ENCODE assay signal across 25 cellular contexts in genomic region chr1:177703888-177704446, GRCh38.
A peak's percentile ranks its signal among the peaks of the same experiment; 100 is the strongest.
DNase-seq lines count a peak whose midpoint lies in the region; ATAC-seq, FAIRE-seq and TF ChIP-seq lines count a peak whose summit lies in the region.
"Had no signal": no experiment of that assay in that cellular context is flagged by ENCODE, and none has a peak within 500 bp of the region (broad histone marks: within the 10 kb centered on the region; RNA-seq: fewer than 3 reads in every experiment).

No MANE protein-coding gene starts in this region.

- H3K36me3 ChIP-seq in GM23248 (ENCODE audit: low read depth): no peaks in the 10 kb centered on the region
- no peaks in the 10 kb centered on the region for H3K36me3 ChIP-seq in H1 (ENCODE audit: control insufficient read depth in 2 of 4, insufficient read depth in 4 of 4, low read length in 3 of 4)
- no peaks in the 10 kb centered on the region for H3K36me3 ChIP-seq in CD8-positive, alpha-beta memory T cell (ENCODE audit: insufficient read depth, low read length)
- H3K36me3 ChIP-seq: Peyer's patch had no signal

- POLR2A ChIA-PET in H1 (lab: Charles Lee; ENCODE audit: partially characterized antibody): no interaction called here
- POLR2A ChIA-PET in CD8-positive, alpha-beta memory T cell (lab: Charles Lee): no interaction called here

- no peak for TF ChIP-seq RAD21 in H1 (IDR thresholded peaks at IDR 0.05 in 1 of 2, conservative IDR thresholded peaks at IDR 0.05 in 1 of 2; ENCODE audit: low read depth in 2 of 2, low read length in 2 of 2)

- no peaks in the 10 kb centered on the region for H3K79me1 ChIP-seq in H1 (ENCODE audit: low read depth, low read length)

- H3K79me2 ChIP-seq in GM23248 (ENCODE audit: insufficient read depth) (no peaks in the 10 kb centered on the region), H1 (ENCODE audit: control insufficient read depth in 1 of 2, insufficient read depth in 2 of 2, low read length in 2 of 2) (no peaks in the 10 kb centered on the region)

- H3K56ac ChIP-seq in H1 (replicated peaks; ENCODE audit: insufficient read length, low read depth, low read length): no peak overlapping the region

- no peak for TF ChIP-seq CTCF in H1 (IDR thresholded peaks at IDR 0.05; ENCODE audit: control extremely low read depth in 1 of 3, insufficient read depth in 1 of 3, low read depth in 1 of 3, low read length in 3 of 3)

- H3K27ac ChIP-seq in GM23248 (no peak overlapping the region), H1 (ENCODE audit: low read depth, low read length) (no peak overlapping the region)
- H3K27ac ChIP-seq in CD8-positive, alpha-beta memory T cell (ENCODE audit: low read depth, low read length): no peak overlapping the region
- H3K27ac ChIP-seq: Peyer's patch, SK-N-MC had no signal

- no peaks in the 10 kb centered on the region for H3K4me1 Mint-ChIP-seq in activated naive CD4-positive, alpha-beta T cell treated with anti-CD3 and anti-CD28 coated beads, Interleukin-2, amount 10 ng/mL, durations not matched to agents 7 days and 5 days
- no peaks in the 10 kb centered on the region for H3K4me1 Mint-ChIP-seq in CD8-positive, alpha-beta memory T cell
- H3K4me1 Mint-ChIP-seq: CD4-positive, alpha-beta memory T cell had no signal

- H3K4me2 ChIP-seq in GM23248 (ENCODE audit: unreplicated experiment) (no peak overlapping the region), H1 (ENCODE audit: insufficient read depth in 1 of 2, low read depth in 2 of 2, low read length in 2 of 2) (no peak overlapping the region)

- peak; percentile 2 for DNase-seq in GM23248
- DNase-seq in H1 (ENCODE audit: low read depth in 1 of 2, low spot score in 2 of 2): no peak
- peak; percentile 21 for DNase-seq in renal cortical epithelial cell (ENCODE audit: low read depth)
- no peak for DNase-seq in activated naive CD4-positive, alpha-beta T cell treated with anti-CD3 and anti-CD28 coated beads, Interleukin-2, amount 10 ng/mL, durations not matched to agents 7 days and 5 days
- no peak for DNase-seq in CD8-positive, alpha-beta memory T cell
- DNase-seq: C1 segment of cervical spinal cord; Caco-2; CD4-positive, alpha-beta memory T cell; DMS79; Kasumi-1; NCI-H1048; NCI-H1417; NCI-H1694; NCI-H2029 treated with DMSO at 0.1 percent for 48 hours; NCI-H2227 treated with DMSO at 0.1 percent for 48 hours; NCI-H510A; NCI-H69; OCI-M1; Peyer's patch; SIG-M5 had no signal

- H4K8ac ChIP-seq in H1 (ENCODE audit: extremely low read depth, insufficient read depth, low read length): no peak overlapping the region

- CTCF ChIA-PET in H1 (lab: Charles Lee; ENCODE audit: partially characterized antibody): no interaction called here
- CTCF ChIA-PET in activated naive CD4-positive, alpha-beta T cell treated with anti-CD3 and anti-CD28 coated beads, Interleukin-2, amount 10 ng/mL, durations not matched to agents 7 days and 5 days (lab: Charles Lee): no interaction called here
- CTCF ChIA-PET in CD8-positive, alpha-beta memory T cell (lab: Charles Lee): no interaction called here

- H3K9me2 ChIP-seq in GM23248 (ENCODE audit: insufficient read depth): no peaks in the 10 kb centered on the region

- WGBS in GM23248 (ENCODE audit: low coverage in 1 of 2, low lambda C conversion rate in 2 of 2, missing lambda C conversion rate in 2 of 2), 2 experiments: 18 to 26% methylated on average over 3 of the region's 3 CpGs
- WGBS in H1 (ENCODE audit: extremely low coverage in 1 of 2, insufficient coverage in 1 of 2, insufficient read length in 1 of 2, insufficient replicate concordance in 2 of 2, low coverage in 1 of 2, low lambda C conversion rate in 2 of 2, missing lambda C conversion rate in 1 of 2), 2 experiments: 89% methylated on average over 3 of the region's 3 CpGs; no CpG with 5 or more reads in 1 of the 2 experiments

- no peaks in the 10 kb centered on the region for H3K9me3 Mint-ChIP-seq in activated naive CD4-positive, alpha-beta T cell treated with anti-CD3 and anti-CD28 coated beads, Interleukin-2, amount 10 ng/mL, durations not matched to agents 7 days and 5 days
- H3K9me3 Mint-ChIP-seq in CD8-positive, alpha-beta memory T cell: peaks cover 0 to 21% (median 8%) of the 10 kb centered on the region in 5 donors

- peak overlapping the region; percentile 65; the same call in 1 of the 2 replicates for H2BK20ac ChIP-seq in H1 (ENCODE audit: low read length)

- H4K91ac ChIP-seq in H1 (replicated peaks; ENCODE audit: insufficient read length, low read length): no peak overlapping the region

- peaks cover 27% of the 10 kb centered on the region; the same call in 1 of the 2 replicates for H3K27me3 ChIP-seq in GM23248 (replicated peaks; ENCODE audit: insufficient read depth)
- no peaks in the 10 kb centered on the region for H3K27me3 ChIP-seq in H1 (replicated peaks in 1 of 4; ENCODE audit: control insufficient read depth in 3 of 4, extremely low read depth in 1 of 4, insufficient read depth in 3 of 4, low read length in 3 of 4)
- H3K27me3 ChIP-seq in CD8-positive, alpha-beta memory T cell (ENCODE audit: insufficient read depth, low read length, poor library complexity, severe bottlenecking): no peaks in the 10 kb centered on the region
- H3K27me3 ChIP-seq: Peyer's patch had no signal

- peak overlapping the region; percentile 33; the same call in 1 of the 2 replicates for H2BK12ac ChIP-seq in H1 (ENCODE audit: low read depth, low read length)

- TF ChIP-seq POLR2A in H1 (IDR thresholded peaks at IDR 0.05; ENCODE audit: control extremely low read depth in 1 of 2, low read depth in 2 of 2, low read length in 2 of 2): no peak

- no peaks in the 10 kb centered on the region for H3K23me2 ChIP-seq in H1 (ENCODE audit: low read depth, low read length)

- in situ Hi-C loops in GM23248 (cut with MboI): no loop called here

- no peak overlapping the region for H3K14ac ChIP-seq in H1 (ENCODE audit: insufficient read length)

- H3K4ac ChIP-seq in H1 (replicated peaks; ENCODE audit: insufficient read length, low read depth, low read length): no peak overlapping the region

- H3K18ac ChIP-seq in H1 (ENCODE audit: extremely low read depth, low read length): no peak overlapping the region

- no peaks in the 10 kb centered on the region for H3K36me3 Mint-ChIP-seq in activated naive CD4-positive, alpha-beta T cell treated with anti-CD3 and anti-CD28 coated beads, Interleukin-2, amount 10 ng/mL, durations not matched to agents 7 days and 5 days
- H3K36me3 Mint-ChIP-seq in CD8-positive, alpha-beta memory T cell: no peaks in the 10 kb centered on the region
- H3K36me3 Mint-ChIP-seq: CD4-positive, alpha-beta memory T cell had no signal

- H3K9ac ChIP-seq in GM23248: no peak overlapping the region
- H3K9ac ChIP-seq in H1 (replicated peaks in 1 of 4; ENCODE audit: extremely low read depth in 1 of 4, low read depth in 3 of 4, low read length in 3 of 4): no peak overlapping the region

- H2BK120ac ChIP-seq in H1 (replicated peaks; ENCODE audit: low read depth, low read length): no peak overlapping the region

- H2BK15ac ChIP-seq in H1 (ENCODE audit: low read length): no peak overlapping the region

- H3K4me3 Mint-ChIP-seq in activated naive CD4-positive, alpha-beta T cell treated with anti-CD3 and anti-CD28 coated beads, Interleukin-2, amount 10 ng/mL, durations not matched to agents 7 days and 5 days: no peak overlapping the region
- no peak overlapping the region for H3K4me3 Mint-ChIP-seq in CD8-positive, alpha-beta memory T cell
- H3K4me3 Mint-ChIP-seq: CD4-positive, alpha-beta memory T cell had no signal

- H4K5ac ChIP-seq in H1 (ENCODE audit: insufficient read length, low read depth, low read length): no peak overlapping the region

- no peak overlapping the region for H2AK5ac ChIP-seq in H1 (ENCODE audit: low read depth, low read length)

- ATAC-seq in GM18867 (IDR thresholded peaks at IDR 0.05; ENCODE audit: unreplicated experiment) (peak; percentile 70), HG03045 (IDR thresholded peaks at IDR 0.05; ENCODE audit: unreplicated experiment) (no peak)
- ATAC-seq: K562 had no signal

- no peak overlapping the region for H3K23ac ChIP-seq in H1 (ENCODE audit: insufficient read length)

- H3K9me3 ChIP-seq in GM23248 (ENCODE audit: low read depth): no peaks in the 10 kb centered on the region
- H3K9me3 ChIP-seq in H1 (ENCODE audit: insufficient read depth in 2 of 2, low read depth in 1 of 2, low read length in 1 of 2): no peaks in the 10 kb centered on the region
- H3K9me3 ChIP-seq in CD8-positive, alpha-beta memory T cell (ENCODE audit: low read length): no peaks in the 10 kb centered on the region
- H3K9me3 ChIP-seq: Caco-2, Peyer's patch had no signal

- H3K27ac Mint-ChIP-seq in activated naive CD4-positive, alpha-beta T cell treated with anti-CD3 and anti-CD28 coated beads, Interleukin-2, amount 10 ng/mL, durations not matched to agents 7 days and 5 days: no peak overlapping the region
- H3K27ac Mint-ChIP-seq in CD8-positive, alpha-beta memory T cell: no peak overlapping the region
- H3K27ac Mint-ChIP-seq: CD4-positive, alpha-beta memory T cell had no signal

- H4K20me1 ChIP-seq in GM23248 (ENCODE audit: insufficient read depth) (no peaks in the 10 kb centered on the region; the same call in 1 of the 2 replicates), H1 (replicated peaks in 1 of 2; ENCODE audit: control insufficient read depth in 1 of 2, insufficient read depth in 2 of 2, low read length in 2 of 2) (no peaks in the 10 kb centered on the region)

- no peaks in the 10 kb centered on the region for H3K27me3 Mint-ChIP-seq in activated naive CD4-positive, alpha-beta T cell treated with anti-CD3 and anti-CD28 coated beads, Interleukin-2, amount 10 ng/mL, durations not matched to agents 7 days and 5 days
- no peaks in the 10 kb centered on the region for H3K27me3 Mint-ChIP-seq in CD8-positive, alpha-beta memory T cell
- H3K27me3 Mint-ChIP-seq: CD4-positive, alpha-beta memory T cell had no signal

- no peaks in the 10 kb centered on the region for H3K4me1 ChIP-seq in GM23248 (ENCODE audit: insufficient read depth)
- H3K4me1 ChIP-seq in H1 (replicated peaks in 1 of 4; ENCODE audit: control insufficient read depth in 3 of 4, insufficient read depth in 4 of 4, low read length in 3 of 4): peaks cover 0 to 10% (median 7%) of the 10 kb centered on the region in 4 experiments; a peak in 4 of 7 replicates
- no peaks in the 10 kb centered on the region for H3K4me1 ChIP-seq in CD8-positive, alpha-beta memory T cell (ENCODE audit: insufficient read depth, low read length)
- H3K4me1 ChIP-seq: Caco-2, Peyer's patch had no signal

- no peaks in the 10 kb centered on the region for H3F3A ChIP-seq in GM23248 (ENCODE audit: insufficient read depth)

- no peak for TF ChIP-seq EP300 in H1 (IDR thresholded peaks at IDR 0.05; ENCODE audit: borderline replicate concordance in 1 of 2, low read depth in 2 of 2, low read length in 2 of 2)

- FAIRE-seq in H1 (lab: Jason Lieb, UNC): no peak
- FAIRE-seq: HTR-8/SVneo, K562 had no signal

- H3K4me3 ChIP-seq in GM23248 (no peak overlapping the region), H1 (ENCODE audit: extremely low read depth in 1 of 4, insufficient read depth in 2 of 4, low read depth in 3 of 4, low read length in 4 of 4) (no peak overlapping the region)
- H3K4me3 ChIP-seq in CD8-positive, alpha-beta memory T cell (ENCODE audit: low read length): no peak overlapping the region
- H3K4me3 ChIP-seq: K562, Peyer's patch, SK-N-MC had no signal

- no peak overlapping the region for H2AFZ ChIP-seq in GM23248
- H2AFZ ChIP-seq in H1 (ENCODE audit: low read length): no peak overlapping the region

- no peak overlapping the region for H2BK5ac ChIP-seq in H1 (ENCODE audit: low read depth, low read length)

TF ChIP-seq in H1, 55 proteins besides CTCF, POLR2A, EP300 and RAD21:
- no peak for TF ChIP-seq JUN (IDR thresholded peaks at IDR 0.05; ENCODE audit: low read depth, low read length)

Comparison
In these comparisons a context has a peak if more than half of its experiments do, and no peak if none do; other contexts are left out.
1. DNase-seq: peak in GM23248 (single experiment) and renal cortical epithelial cell (single experiment); none in H1 (0 of 2), activated naive CD4-positive, alpha-beta T cell treated with anti-CD3 and anti-CD28 coated beads, Interleukin-2, amount 10 ng/mL, durations not matched to agents 7 days and 5 days (single experiment) and CD8-positive, alpha-beta memory T cell (0 of 5).